Comparison of ENCODE assay signal across 17 cellular contexts in the genomic region with DNA sequence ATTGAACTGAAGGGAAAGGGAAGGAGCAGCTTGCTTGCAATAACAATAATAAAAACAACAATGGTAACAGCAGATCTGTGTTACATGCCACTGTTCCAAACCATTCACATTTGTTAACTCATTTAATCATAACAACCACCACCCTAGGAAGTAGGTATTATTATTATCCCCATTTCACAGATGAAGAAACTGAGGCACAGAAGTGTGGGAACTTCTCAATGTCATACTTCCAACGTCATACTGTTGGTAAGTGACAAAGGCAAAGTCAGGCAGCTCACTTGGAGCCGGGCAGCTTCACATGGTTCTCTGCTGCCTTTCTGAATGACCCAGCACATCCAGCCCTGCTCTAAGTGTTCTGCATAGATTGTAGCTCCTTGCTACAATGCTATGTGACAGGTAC.
DNase-seq lines count a peak whose midpoint lies in the region; FAIRE-seq and TF ChIP-seq lines count a peak whose summit lies in the region.
"Had no signal": no experiment of that assay in that cellular context is flagged by ENCODE, and none has a peak within 500 bp of the region (broad histone marks: within the 10 kb centered on the region; RNA-seq: fewer than 3 reads in every experiment).

No MANE protein-coding gene starts in this region.

- H3K27me3 ChIP-seq in SJSA1 (replicated peaks) (no peaks in the 10 kb centered on the region), keratinocyte (ENCODE audit: control insufficient read depth, extremely low read depth, insufficient read depth, low read length) (no peaks in the 10 kb centered on the region), brain microvascular endothelial cell (replicated peaks) (no peaks in the 10 kb centered on the region), PC-9 (ENCODE audit: insufficient read depth, low read depth) (no peaks in the 10 kb centered on the region)

- H3F3A ChIP-seq in PC-9 (ENCODE audit: insufficient read depth, low read depth), result peaks cover 23% of the 10 kb centered on the region

- POLR2A ChIA-PET in PC-9 (lab: Charles Lee; ENCODE audit: unreplicated experiment), result no interaction called here

- H2AFZ ChIP-seq in keratinocyte (ENCODE audit: control insufficient read depth, low read length) (no peak overlapping the region), PC-9 (no peak overlapping the region)

- H3K36me3 ChIP-seq in SJSA1 (no peaks in the 10 kb centered on the region), keratinocyte (ENCODE audit: control insufficient read depth in 2 of 2, extremely low read depth in 1 of 2, insufficient read depth in 2 of 2, low read length in 2 of 2) (no peaks in the 10 kb centered on the region), brain microvascular endothelial cell (replicated peaks) (no peaks in the 10 kb centered on the region), PC-9 (ENCODE audit: low read depth) (no peaks in the 10 kb centered on the region)
- H3K36me3 ChIP-seq: HAP-1 had no signal

- H3K9me3 ChIP-seq in SJSA1 (replicated peaks) (no peaks in the 10 kb centered on the region), keratinocyte (ENCODE audit: control insufficient read depth, low read depth, low read length) (no peaks in the 10 kb centered on the region), PC-9 (ENCODE audit: insufficient read depth, low read depth) (no peaks in the 10 kb centered on the region)
- H3K9me3 ChIP-seq: HAP-1 had no signal

- intact Hi-C loops in PC-9 (cut with micrococcal nuclease; ENCODE audit: unreplicated experiment), result no loop called here

- H3K4me3 ChIP-seq in SJSA1, result no peak overlapping the region
- no peak overlapping the region for H3K4me3 ChIP-seq in keratinocyte (ENCODE audit: control insufficient read depth in 2 of 3, extremely low read depth in 1 of 3, insufficient read depth in 2 of 3, low read depth in 1 of 3, low read length in 3 of 3)
- H3K4me3 ChIP-seq in brain microvascular endothelial cell (ENCODE audit: low read depth, low read length), result no peak overlapping the region
- H3K4me3 ChIP-seq in PC-9, result no peak overlapping the region
- H3K4me3 ChIP-seq: HAP-1 had no signal

- DNase-seq in HTR-8/SVneo (ENCODE audit: insufficient read length, low spot score) (no peak), SJSA1 (ENCODE audit: low read depth in 1 of 2, low spot score in 2 of 2) (no peak), keratinocyte (ENCODE audit: low read depth, low spot score) (no peak), brain microvascular endothelial cell (no peak), SHP77 (lab: John Stamatoyannopoulos, UW) (no peak), NCI-H774 (lab: John Stamatoyannopoulos, UW) (no peak), PC-9 (no peak)
- DNase-seq: C1 segment of cervical spinal cord; Calu3; CD4-positive, alpha-beta T cell; DMS153; DMS79 treated with DMSO at 0.1 percent for 48 hours had no signal

- no peaks in the 10 kb centered on the region for H3K9me2 ChIP-seq in PC-9 (ENCODE audit: insufficient read depth)

- CTCF ChIA-PET in PC-9 (lab: Charles Lee), result no interaction called here

- FAIRE-seq in HTR-8/SVneo (lab: Jason Lieb, UNC) (peak; percentile 48), keratinocyte (lab: Jason Lieb, UNC) (peak; percentile 13)
- FAIRE-seq: A204.1, G401.6, GM12891, H1 had no signal

- H3K79me2 ChIP-seq in keratinocyte (ENCODE audit: control insufficient read depth, insufficient read depth, low read length) (no peaks in the 10 kb centered on the region), PC-9 (ENCODE audit: low read depth) (no peaks in the 10 kb centered on the region)

- dilution Hi-C loops in keratinocyte (cut with MboI; ENCODE audit: extremely low pct_ligation_motif_present, low sequenced_read_pairs), result no loop called here

- peaks cover 61% of the 10 kb centered on the region for H3K4me1 ChIP-seq in SJSA1 (replicated peaks)
- peaks cover 54% of the 10 kb centered on the region for H3K4me1 ChIP-seq in keratinocyte (ENCODE audit: control insufficient read depth, extremely low read depth, insufficient read depth, low read length)
- H3K4me1 ChIP-seq in PC-9 (replicated peaks; ENCODE audit: insufficient read depth), result peaks cover 42% of the 10 kb centered on the region
- H3K4me1 ChIP-seq: HAP-1 had no signal

- no TSS peak for BruUV-seq in PC-9 (replicated peaks; lab: Mats Ljungman, UMichigan)

- H3K4me2 ChIP-seq in keratinocyte (ENCODE audit: control insufficient read depth, extremely low read depth, insufficient read depth, low read depth, low read length) (no peak overlapping the region), PC-9 (no peak overlapping the region)

- H3K9me1 ChIP-seq in keratinocyte (ENCODE audit: control insufficient read depth, extremely low read depth, insufficient read depth, low read length), result no peaks in the 10 kb centered on the region

- TF ChIP-seq CTCF in keratinocyte (optimal IDR thresholded peaks at IDR 0.05 in 1 of 3, IDR thresholded peaks at IDR 0.05 in 1 of 3, conservative IDR thresholded peaks at IDR 0.05 in 1 of 3; ENCODE audit: extremely low read depth in 1 of 3, insufficient read depth in 2 of 3, low read length in 3 of 3), result no peak
- TF ChIP-seq CTCF in brain microvascular endothelial cell (IDR thresholded peaks at IDR 0.05; ENCODE audit: low read depth, low read length, missing control alignments), result no peak
- no peak for TF ChIP-seq CTCF in PC-9 (conservative IDR thresholded peaks at IDR 0.05)

- peak overlapping the region; percentile 78; the same call in 1 of the 2 replicates for H3K27ac ChIP-seq in SJSA1
- no peak overlapping the region for H3K27ac ChIP-seq in keratinocyte (ENCODE audit: control insufficient read depth, insufficient read depth, low read length)
- H3K27ac ChIP-seq in brain microvascular endothelial cell, result no peak overlapping the region
- no peak overlapping the region for H3K27ac ChIP-seq in PC-9

- no peaks in the 10 kb centered on the region for H4K20me1 ChIP-seq in keratinocyte (ENCODE audit: control insufficient read depth, extremely low read depth, insufficient read depth, low read length)
- H4K20me1 ChIP-seq in PC-9 (ENCODE audit: insufficient read depth), result no peaks in the 10 kb centered on the region

- in situ Hi-C loops in brain microvascular endothelial cell (cut with HindIII; ENCODE audit: low pct_ligation_motif_present, low sequenced_read_pairs), result no loop called here

- H3K9ac ChIP-seq in keratinocyte (ENCODE audit: control insufficient read depth, extremely low read depth, insufficient read depth, low read length), result no peak overlapping the region
